ENCODE assay signal across 1 cellular context in the genomic region with DNA sequence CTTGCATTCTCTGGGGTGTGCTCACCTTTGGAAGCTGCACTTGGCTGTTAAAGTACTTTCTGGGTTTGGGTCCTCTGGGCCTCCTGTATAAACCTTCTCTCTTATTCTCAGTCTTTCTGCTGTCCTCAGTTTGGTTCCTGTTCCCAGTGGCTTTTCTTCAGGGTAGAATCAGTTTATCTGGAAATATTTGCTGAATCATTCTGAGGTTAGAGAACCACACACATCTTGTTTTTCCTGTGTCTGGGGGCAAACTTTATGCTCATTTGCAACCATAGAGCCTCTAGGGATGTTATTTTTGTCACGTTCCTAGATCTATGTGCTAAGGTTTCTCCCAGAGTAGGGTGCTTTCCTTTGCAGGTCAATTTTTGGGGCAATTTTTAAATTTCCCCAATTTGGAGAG.
TF ChIP-seq lines count a peak whose summit lies in the region.

No MANE protein-coding gene starts in this region.

TF ChIP-seq in HepG2, 621 proteins besides CTCF, POLR2A, EP300 and RAD21:
- TF ChIP-seq NFE2L2 (IDR thresholded peaks at IDR 0.05; ENCODE audit: low read length) (peak; percentile 28; the same call in 1 of the 2 replicates), ZNF142 (CRISPR knock-in tag; IDR thresholded peaks at IDR 0.05) (no peak)
